8 cellular contexts compared by ENCODE assay signal in the genomic region with DNA sequence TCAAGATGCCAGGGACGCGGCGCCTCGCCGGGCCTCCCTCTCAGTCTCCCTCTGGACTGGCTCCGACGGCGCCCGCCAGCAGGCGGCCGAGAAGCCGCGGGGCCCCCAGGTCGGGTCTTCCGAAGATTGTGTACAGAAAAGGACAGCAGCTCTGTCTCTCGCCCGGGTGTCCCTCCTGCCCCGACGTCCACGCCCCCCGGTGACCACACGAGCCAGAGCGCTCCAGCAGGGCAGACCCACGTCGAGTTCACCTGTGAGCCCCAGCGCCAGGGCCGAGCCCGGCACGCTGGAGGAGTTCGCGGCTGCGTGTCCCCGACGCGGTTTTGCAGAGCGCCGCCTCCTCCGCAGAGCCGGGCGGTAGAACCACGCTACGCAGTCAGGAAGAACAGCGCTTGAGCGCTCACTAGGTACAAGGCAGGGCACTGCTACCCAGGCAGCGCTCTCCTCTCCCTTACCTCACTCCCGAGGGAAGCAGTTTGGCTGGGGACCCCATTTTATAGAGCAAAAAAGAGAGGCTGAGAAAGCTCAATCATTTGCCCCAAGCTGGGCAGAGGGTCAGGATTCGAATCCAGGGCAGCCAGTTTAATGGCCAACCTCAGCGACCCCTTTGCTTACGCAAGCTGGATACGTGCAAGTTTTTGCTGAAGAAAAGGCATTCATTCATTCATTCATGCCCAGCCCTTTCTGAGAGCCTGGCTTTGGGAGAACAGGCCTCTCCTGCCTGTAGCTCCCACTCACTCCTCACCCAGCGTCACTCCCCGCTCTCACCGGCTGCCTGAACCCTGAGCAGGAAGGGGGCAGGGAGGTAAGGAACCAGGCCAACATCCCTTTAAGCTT. TPM values are rescaled to one million over a fixed set of nuclear protein-coding genes. Genes with fewer than 3 reads are reported as not detected.
DNase-seq lines count a peak whose midpoint lies in the region; ATAC-seq and TF ChIP-seq lines count a peak whose summit lies in the region.

No MANE protein-coding gene starts in this region.

- peaks cover 4 to 21% (median 13%) of the 10 kb centered on the region in 4 donors for H3K4me1 ChIP-seq in Peyer's patch

- peak overlapping the region; percentile 11 to 44 (median 41) for H3K4me3 ChIP-seq in Peyer's patch

- H3K4me1 Mint-ChIP-seq in activated T-helper 1 cell treated with anti-CD3 and anti-CD28 coated beads, Interleukin-12 subunit alpha, Interleukin-12 subunit beta, Interleukin-2, Interleukin-4 antibody, amounts not matched to agents 30 ng/mL and 10 ng/mL and 1 ng/mL, durations not matched to agents 14 hours and 24 hours and 36 hours (ENCODE audit: low read depth) = peaks cover 43% of the 10 kb centered on the region
- peaks cover 37% of the 10 kb centered on the region for H3K4me1 Mint-ChIP-seq in progenitor cell of endocrine pancreas (ENCODE audit: low read depth)

- H3K36me3 ChIP-seq in Peyer's patch = no peaks in the 10 kb centered on the region

- no peaks in the 10 kb centered on the region for H3K9me3 ChIP-seq in Peyer's patch

- intact Hi-C loops in activated T-helper 1 cell treated with anti-CD3 and anti-CD28 coated beads, Interleukin-12 subunit alpha, Interleukin-12 subunit beta, Interleukin-2, Interleukin-4 antibody, amounts not matched to agents 30 ng/mL and 10 ng/mL and 1 ng/mL, durations not matched to agents 14 hours and 24 hours and 36 hours (cut with micrococcal nuclease) = loop anchor here (1.0 kb wide), 1 partner anchor 158 kb away; no protein-coding TSS in a partner anchor

- H3K27me3 ChIP-seq in Peyer's patch = no peaks in the 10 kb centered on the region

- TF ChIP-seq POLR2A in Peyer's patch (IDR thresholded peaks at IDR 0.05) = no peak

- no peak for ATAC-seq in GM18907 (IDR thresholded peaks at IDR 0.05; ENCODE audit: unreplicated experiment)

- no peaks in the 10 kb centered on the region for H3K9me3 Mint-ChIP-seq in activated T-helper 1 cell treated with anti-CD3 and anti-CD28 coated beads, Interleukin-12 subunit alpha, Interleukin-12 subunit beta, Interleukin-2, Interleukin-4 antibody, amounts not matched to agents 30 ng/mL and 10 ng/mL and 1 ng/mL, durations not matched to agents 14 hours and 24 hours and 36 hours
- no peaks in the 10 kb centered on the region for H3K9me3 Mint-ChIP-seq in progenitor cell of endocrine pancreas (ENCODE audit: low read depth)

- peaks cover 2% of the 10 kb centered on the region for H3K36me3 Mint-ChIP-seq in activated T-helper 1 cell treated with anti-CD3 and anti-CD28 coated beads, Interleukin-12 subunit alpha, Interleukin-12 subunit beta, Interleukin-2, Interleukin-4 antibody, amounts not matched to agents 30 ng/mL and 10 ng/mL and 1 ng/mL, durations not matched to agents 14 hours and 24 hours and 36 hours (ENCODE audit: low read depth)
- H3K36me3 Mint-ChIP-seq in progenitor cell of endocrine pancreas (ENCODE audit: insufficient read depth) = peaks cover 1% of the 10 kb centered on the region

- peak; percentile 62 for DNase-seq in NCI-H748 (lab: John Stamatoyannopoulos, UW; ENCODE audit: unreplicated experiment)
- no peak for DNase-seq in NCI-H748 treated with DMSO at 0.1 percent for 48 hours (lab: John Stamatoyannopoulos, UW)
- peak; percentile 60 to 83 (median 76) for DNase-seq in Peyer's patch
- DNase-seq in activated T-helper 1 cell treated with anti-CD3 and anti-CD28 coated beads, Interleukin-12 subunit alpha, Interleukin-12 subunit beta, Interleukin-2, Interleukin-4 antibody, amounts not matched to agents 30 ng/mL and 10 ng/mL and 1 ng/mL, durations not matched to agents 14 hours and 24 hours and 36 hours (ENCODE audit: low spot score) = peak; percentile 62
- peak; percentile 64 for DNase-seq in germinal center (ENCODE audit: low spot score)
- DNase-seq in progenitor cell of endocrine pancreas (ENCODE audit: low spot score, unreplicated experiment) = peak; percentile 50
- DNase-seq in medulla oblongata (ENCODE audit: extremely low spot score) = no peak

- H3K27me3 Mint-ChIP-seq in activated T-helper 1 cell treated with anti-CD3 and anti-CD28 coated beads, Interleukin-12 subunit alpha, Interleukin-12 subunit beta, Interleukin-2, Interleukin-4 antibody, amounts not matched to agents 30 ng/mL and 10 ng/mL and 1 ng/mL, durations not matched to agents 14 hours and 24 hours and 36 hours (ENCODE audit: insufficient read depth) = peaks cover 37% of the 10 kb centered on the region
- peaks cover 9% of the 10 kb centered on the region for H3K27me3 Mint-ChIP-seq in progenitor cell of endocrine pancreas

- H3K27ac ChIP-seq in Peyer's patch = peak overlapping the region; percentile 0 to 62 (median 40)

- peak overlapping the region; percentile 68 for H3K4me3 Mint-ChIP-seq in activated T-helper 1 cell treated with anti-CD3 and anti-CD28 coated beads, Interleukin-12 subunit alpha, Interleukin-12 subunit beta, Interleukin-2, Interleukin-4 antibody, amounts not matched to agents 30 ng/mL and 10 ng/mL and 1 ng/mL, durations not matched to agents 14 hours and 24 hours and 36 hours
- H3K4me3 Mint-ChIP-seq in progenitor cell of endocrine pancreas (ENCODE audit: low read depth) = peak overlapping the region; percentile 40

- H3K27ac Mint-ChIP-seq in activated T-helper 1 cell treated with anti-CD3 and anti-CD28 coated beads, Interleukin-12 subunit alpha, Interleukin-12 subunit beta, Interleukin-2, Interleukin-4 antibody, amounts not matched to agents 30 ng/mL and 10 ng/mL and 1 ng/mL, durations not matched to agents 14 hours and 24 hours and 36 hours = peak overlapping the region; percentile 34
- H3K27ac Mint-ChIP-seq in progenitor cell of endocrine pancreas = peak overlapping the region; percentile 88

- TF ChIP-seq CTCF in Peyer's patch (IDR thresholded peaks at IDR 0.05) (peak in 5 of 6 experiments; percentile 12 to 40 (median 35)), progenitor cell of endocrine pancreas (IDR thresholded peaks at IDR 0.05; ENCODE audit: unreplicated experiment) (peak; percentile 51)

RNA-seq across cellular contexts. Expression of a gene that starts 3.0 kb away (rescaled TPM):
- total RNA-seq in Peyer's patch = 100 to 1,000 TPM; 130 to 176 (median 140) TPM
- total RNA-seq in activated T-helper 1 cell treated with anti-CD3 and anti-CD28 coated beads, Interleukin-12 subunit alpha, Interleukin-12 subunit beta, Interleukin-2, Interleukin-4 antibody, amounts not matched to agents 30 ng/mL and 10 ng/mL and 1 ng/mL, durations not matched to agents 14 hours and 24 hours and 36 hours = 123 and 126 TPM in 2 replicates
- total RNA-seq in progenitor cell of endocrine pancreas = 113 and 124 TPM in 2 replicates

Comparison
In these comparisons a context has a peak if more than half of its experiments do, and no peak if none do; other contexts are left out.
1. DNase-seq: peak in NCI-H748 (single experiment), Peyer's patch (3 of 3), activated T-helper 1 cell treated with anti-CD3 and anti-CD28 coated beads, Interleukin-12 subunit alpha, Interleukin-12 subunit beta, Interleukin-2, Interleukin-4 antibody, amounts not matched to agents 30 ng/mL and 10 ng/mL and 1 ng/mL, durations not matched to agents 14 hours and 24 hours and 36 hours (single experiment), germinal center (single experiment) and progenitor cell of endocrine pancreas (single experiment); none in NCI-H748 treated with DMSO at 0.1 percent for 48 hours (single experiment) and medulla oblongata (single experiment).